1 cellular context compared by ENCODE assay signal in genomic region chr17:57578608-57578990, GRCh38.
A peak's percentile ranks its signal among the peaks of the same experiment; 100 is the strongest.
TF ChIP-seq lines count a peak whose summit lies in the region.

No MANE protein-coding gene starts in this region.

TF ChIP-seq in GM12878, 131 proteins besides CTCF, POLR2A, EP300 and RAD21 (continued from another document):
- TF ChIP-seq, protein P1, sequence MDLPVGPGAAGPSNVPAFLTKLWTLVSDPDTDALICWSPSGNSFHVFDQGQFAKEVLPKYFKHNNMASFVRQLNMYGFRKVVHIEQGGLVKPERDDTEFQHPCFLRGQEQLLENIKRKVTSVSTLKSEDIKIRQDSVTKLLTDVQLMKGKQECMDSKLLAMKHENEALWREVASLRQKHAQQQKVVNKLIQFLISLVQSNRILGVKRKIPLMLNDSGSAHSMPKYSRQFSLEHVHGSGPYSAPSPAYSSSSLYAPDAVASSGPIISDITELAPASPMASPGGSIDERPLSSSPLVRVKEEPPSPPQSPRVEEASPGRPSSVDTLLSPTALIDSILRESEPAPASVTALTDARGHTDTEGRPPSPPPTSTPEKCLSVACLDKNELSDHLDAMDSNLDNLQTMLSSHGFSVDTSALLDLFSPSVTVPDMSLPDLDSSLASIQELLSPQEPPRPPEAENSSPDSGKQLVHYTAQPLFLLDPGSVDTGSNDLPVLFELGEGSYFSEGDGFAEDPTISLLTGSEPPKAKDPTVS (IDR thresholded peaks at IDR 0.05; ENCODE audit: low read depth, low read length), result no peak
- TF ChIP-seq EGR1 (IDR thresholded peaks at IDR 0.05; ENCODE audit: borderline replicate concordance in 1 of 2, low read depth in 2 of 2, low read length in 2 of 2), result no peak
- TF ChIP-seq ZBED1 (IDR thresholded peaks at IDR 0.05; ENCODE audit: borderline replicate concordance), result no peak
- no peak for TF ChIP-seq ZBTB11 (CRISPR knock-in tag; IDR thresholded peaks at IDR 0.05)
- TF ChIP-seq MTA3 (IDR thresholded peaks at IDR 0.05; ENCODE audit: borderline replicate concordance, low read length), result no peak
- no peak for TF ChIP-seq KAT2A (conservative IDR thresholded peaks at IDR 0.05; ENCODE audit: control insufficient read depth, low read depth, low read length)
- TF ChIP-seq, protein P2, sequence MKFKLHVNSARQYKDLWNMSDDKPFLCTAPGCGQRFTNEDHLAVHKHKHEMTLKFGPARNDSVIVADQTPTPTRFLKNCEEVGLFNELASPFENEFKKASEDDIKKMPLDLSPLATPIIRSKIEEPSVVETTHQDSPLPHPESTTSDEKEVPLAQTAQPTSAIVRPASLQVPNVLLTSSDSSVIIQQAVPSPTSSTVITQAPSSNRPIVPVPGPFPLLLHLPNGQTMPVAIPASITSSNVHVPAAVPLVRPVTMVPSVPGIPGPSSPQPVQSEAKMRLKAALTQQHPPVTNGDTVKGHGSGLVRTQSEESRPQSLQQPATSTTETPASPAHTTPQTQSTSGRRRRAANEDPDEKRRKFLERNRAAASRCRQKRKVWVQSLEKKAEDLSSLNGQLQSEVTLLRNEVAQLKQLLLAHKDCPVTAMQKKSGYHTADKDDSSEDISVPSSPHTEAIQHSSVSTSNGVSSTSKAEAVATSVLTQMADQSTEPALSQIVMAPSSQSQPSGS (IDR thresholded peaks at IDR 0.05; ENCODE audit: low read length), result no peak
- TF ChIP-seq SREBF2 (IDR thresholded peaks at IDR 0.05; ENCODE audit: low read length), result no peak
- TF ChIP-seq SMAD5 (IDR thresholded peaks at IDR 0.05; ENCODE audit: low read depth), result no peak
- no peak; the same call in 1 of the 2 replicates for TF ChIP-seq BACH1 (IDR thresholded peaks at IDR 0.05; ENCODE audit: borderline replicate concordance)
- TF ChIP-seq MEF2B (IDR thresholded peaks at IDR 0.05; ENCODE audit: partially characterized antibody, poor library complexity, severe bottlenecking), result peak; percentile 83
- no peak for TF ChIP-seq ZNF207 (IDR thresholded peaks at IDR 0.05; ENCODE audit: borderline replicate concordance)
- TF ChIP-seq SUZ12 (IDR thresholded peaks at IDR 0.05; ENCODE audit: unreplicated experiment), result no peak
- no peak for TF ChIP-seq ATF7 (IDR thresholded peaks at IDR 0.05; ENCODE audit: low read depth)
- no peak for TF ChIP-seq CREM (IDR thresholded peaks at IDR 0.05; ENCODE audit: low read depth)
- TF ChIP-seq SPI1 (IDR thresholded peaks at IDR 0.05; ENCODE audit: borderline replicate concordance, insufficient read depth, low read depth, low read length), result peak; percentile 83; the same call in 1 of the 2 replicates
- TF ChIP-seq IRF5 (IDR thresholded peaks at IDR 0.05; ENCODE audit: borderline replicate concordance), result no peak
- TF ChIP-seq, protein P3, sequence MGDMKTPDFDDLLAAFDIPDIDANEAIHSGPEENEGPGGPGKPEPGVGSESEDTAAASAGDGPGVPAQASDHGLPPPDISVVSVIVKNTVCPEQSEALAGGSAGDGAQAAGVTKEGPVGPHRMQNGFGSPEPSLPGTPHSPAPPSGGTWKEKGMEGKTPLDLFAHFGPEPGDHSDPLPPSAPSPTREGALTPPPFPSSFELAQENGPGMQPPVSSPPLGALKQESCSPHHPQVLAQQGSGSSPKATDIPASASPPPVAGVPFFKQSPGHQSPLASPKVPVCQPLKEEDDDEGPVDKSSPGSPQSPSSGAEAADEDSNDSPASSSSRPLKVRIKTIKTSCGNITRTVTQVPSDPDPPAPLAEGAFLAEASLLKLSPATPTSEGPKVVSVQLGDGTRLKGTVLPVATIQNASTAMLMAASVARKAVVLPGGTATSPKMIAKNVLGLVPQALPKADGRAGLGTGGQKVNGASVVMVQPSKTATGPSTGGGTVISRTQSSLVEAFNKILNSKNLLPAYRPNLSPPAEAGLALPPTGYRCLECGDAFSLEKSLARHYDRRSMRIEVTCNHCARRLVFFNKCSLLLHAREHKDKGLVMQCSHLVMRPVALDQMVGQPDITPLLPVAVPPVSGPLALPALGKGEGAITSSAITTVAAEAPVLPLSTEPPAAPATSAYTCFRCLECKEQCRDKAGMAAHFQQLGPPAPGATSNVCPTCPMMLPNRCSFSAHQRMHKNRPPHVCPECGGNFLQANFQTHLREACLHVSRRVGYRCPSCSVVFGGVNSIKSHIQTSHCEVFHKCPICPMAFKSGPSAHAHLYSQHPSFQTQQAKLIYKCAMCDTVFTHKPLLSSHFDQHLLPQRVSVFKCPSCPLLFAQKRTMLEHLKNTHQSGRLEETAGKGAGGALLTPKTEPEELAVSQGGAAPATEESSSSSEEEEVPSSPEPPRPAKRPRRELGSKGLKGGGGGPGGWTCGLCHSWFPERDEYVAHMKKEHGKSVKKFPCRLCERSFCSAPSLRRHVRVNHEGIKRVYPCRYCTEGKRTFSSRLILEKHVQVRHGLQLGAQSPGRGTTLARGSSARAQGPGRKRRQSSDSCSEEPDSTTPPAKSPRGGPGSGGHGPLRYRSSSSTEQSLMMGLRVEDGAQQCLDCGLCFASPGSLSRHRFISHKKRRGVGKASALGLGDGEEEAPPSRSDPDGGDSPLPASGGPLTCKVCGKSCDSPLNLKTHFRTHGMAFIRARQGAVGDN (IDR thresholded peaks at IDR 0.05), result no peak
- TF ChIP-seq MYB (IDR thresholded peaks at IDR 0.05; ENCODE audit: borderline replicate concordance, low read depth, low read length), result no peak
- TF ChIP-seq CEBPB (IDR thresholded peaks at IDR 0.05; ENCODE audit: borderline replicate concordance in 1 of 2, low read depth in 2 of 2, low read length in 2 of 2), result no peak
- peak; percentile 89 for TF ChIP-seq MTA2 (IDR thresholded peaks at IDR 0.05; ENCODE audit: low read depth)
- no peak for TF ChIP-seq NKRF (conservative IDR thresholded peaks at IDR 0.05)
- no peak for TF ChIP-seq PAX8 (IDR thresholded peaks at IDR 0.05)
- TF ChIP-seq REST (IDR thresholded peaks at IDR 0.05; ENCODE audit: low read depth, low read length), result no peak
- no peak for TF ChIP-seq CEBPZ (IDR thresholded peaks at IDR 0.05; ENCODE audit: low read depth, low read length)
- TF ChIP-seq JUNB (IDR thresholded peaks at IDR 0.05), result 0 out of 2 replicates have a peak, but pooled peaks have one; percentile 1
- no peak for TF ChIP-seq ZZZ3 (IDR thresholded peaks at IDR 0.05; ENCODE audit: control insufficient read depth, insufficient read length, low read depth)
